21 cellular contexts compared by ENCODE assay signal in genomic region chr6:78984225-78984950, GRCh38.
"Had no signal": no experiment of that assay in that cellular context is flagged by ENCODE, and none has a peak within 500 bp of the region (broad histone marks: within the 10 kb centered on the region; RNA-seq: fewer than 3 reads in every experiment).

No MANE protein-coding gene starts in this region.

- H3K27ac ChIP-seq: epithelial cell of prostate, esophagus muscularis mucosa, gastrocnemius medialis, hepatocyte, neural progenitor cell, pancreas, prostate gland had no signal

- FAIRE-seq: pancreas had no signal

- H3K4me1 ChIP-seq: esophagus muscularis mucosa, gastrocnemius medialis, neural progenitor cell, prostate gland had no signal

- H3K9ac ChIP-seq: neural progenitor cell had no signal

- H3K9me3 Mint-ChIP-seq: central memory CD8-positive, alpha-beta T cell; dendritic cell treated with granulocyte-macrophage colony-stimulating factor and Interleukin-4, amounts not matched to agents 40 ng/mL and 50 ng/mL, for 4 days; effector memory CD8-positive, alpha-beta T cell; natural killer cell; neural progenitor cell had no signal

- ATAC-seq: effector memory CD8-positive, alpha-beta T cell; gastrocnemius medialis; left colon; mucosa of descending colon; natural killer cell; pancreas; sciatic nerve had no signal

- H3K4me2 ChIP-seq: hepatocyte, neural progenitor cell had no signal

- H2AFZ ChIP-seq: hepatocyte, neural progenitor cell had no signal

- H3K9me3 ChIP-seq: esophagus muscularis mucosa, gastrocnemius medialis, mucosa of descending colon, pancreas, prostate gland had no signal

- H3K27ac Mint-ChIP-seq: dendritic cell treated with granulocyte-macrophage colony-stimulating factor and Interleukin-4, amounts not matched to agents 40 ng/mL and 50 ng/mL, for 4 days; neural progenitor cell had no signal

- H3K4me1 Mint-ChIP-seq: neural progenitor cell had no signal

- H3K27me3 ChIP-seq: esophagus muscularis mucosa, gastrocnemius medialis, hepatocyte, neural progenitor cell, pancreas had no signal

- H3K27me3 Mint-ChIP-seq: central memory CD8-positive, alpha-beta T cell; dendritic cell treated with granulocyte-macrophage colony-stimulating factor and Interleukin-4, amounts not matched to agents 40 ng/mL and 50 ng/mL, for 4 days; effector memory CD8-positive, alpha-beta T cell had no signal

- DNase-seq: effector memory CD8-positive, alpha-beta T cell; gastrocnemius medialis; kidney; left colon; mammary epithelial cell; mucosa of descending colon; natural killer cell; nucleus accumbens; pancreas; stimulated activated CD4-positive, alpha-beta T cell treated with anti-CD3 and anti-CD28 coated beads, Interleukin-2, amount 100 ng/mL, for 24 hours; stimulated activated CD4-positive, alpha-beta T cell treated with anti-CD3 and anti-CD28 coated beads, Interleukin-4, amount 100 ng/mL, for 4 hours; stimulated activated naive CD4-positive, alpha-beta T cell; trophoblast cell had no signal

- H3K4me3 ChIP-seq: esophagus muscularis mucosa, gastrocnemius medialis, hepatocyte, mucosa of descending colon, neural progenitor cell, pancreas, prostate gland had no signal

- H3K79me2 ChIP-seq: hepatocyte had no signal

- H3K4me3 Mint-ChIP-seq: central memory CD8-positive, alpha-beta T cell; dendritic cell treated with granulocyte-macrophage colony-stimulating factor and Interleukin-4, amounts not matched to agents 40 ng/mL and 50 ng/mL, for 4 days; effector memory CD8-positive, alpha-beta T cell; natural killer cell; neural progenitor cell had no signal

- H3K36me3 ChIP-seq: prostate gland had no signal
